ENCODE assay signal across 8 cellular contexts in the genomic region with DNA sequence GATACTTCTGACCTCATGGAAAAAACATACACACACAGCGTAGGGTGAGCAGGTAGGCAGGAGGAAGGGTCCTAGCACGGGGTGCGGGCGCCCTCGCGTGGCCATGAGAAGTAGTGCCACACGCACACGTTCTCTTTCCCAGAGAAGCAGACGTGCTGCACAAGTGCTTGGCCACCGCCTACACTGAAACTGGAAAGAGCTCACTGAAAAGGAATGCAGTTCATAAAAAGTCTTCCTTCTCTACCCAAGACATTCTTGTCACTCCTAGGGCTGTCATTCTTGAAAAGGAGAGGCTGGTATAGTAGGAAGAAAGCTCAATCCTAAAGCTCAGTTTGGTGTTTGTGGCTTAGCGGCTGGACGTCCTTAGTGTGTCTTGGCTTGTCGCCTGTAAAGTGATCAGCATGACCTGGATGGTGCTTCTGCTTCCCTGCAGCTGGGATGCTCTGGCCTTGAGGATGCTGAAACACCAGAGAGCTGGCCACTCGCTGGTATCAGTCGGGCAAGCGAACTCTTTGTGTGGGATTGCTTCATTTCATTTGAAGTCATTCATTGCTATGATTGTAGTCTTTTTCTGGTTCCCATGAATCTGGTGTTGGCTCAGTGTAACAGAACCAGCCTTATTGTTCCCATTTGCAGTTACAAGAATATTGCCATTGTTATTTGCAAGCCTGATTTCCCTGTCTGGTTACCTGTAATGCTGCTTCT.
DNase-seq lines count a peak whose midpoint lies in the region; ATAC-seq and TF ChIP-seq lines count a peak whose summit lies in the region.

No MANE protein-coding gene starts in this region.

- DNase-seq in NCI-H510A treated with DMSO at 0.1 percent for 48 hours (lab: John Stamatoyannopoulos, UW) (peak; percentile 57), NCI-H510A (lab: John Stamatoyannopoulos, UW) (no peak), HL-60 (ENCODE audit: low read depth in 1 of 2, low spot score in 1 of 2) (peak; percentile 25 to 46), RPMI7951 (ENCODE audit: low read depth) (peak; percentile 55), cardiac fibroblast (ENCODE audit: low read depth in 2 of 2) (peak; percentile 81 to 83), kidney tubule cell (ENCODE audit: low spot score) (peak; percentile 87)
- DNase-seq in stimulated activated CD8-positive, alpha-beta memory T cell treated with anti-CD3 and anti-CD28 coated beads, Interleukin-15, amount 100 ng/mL, for 24 hours (ENCODE audit: low read depth): peak; percentile 12

- peak; percentile 90 for ATAC-seq in GM21423 (IDR thresholded peaks at IDR 0.05; ENCODE audit: unreplicated experiment)

- H3K4me3 ChIP-seq in HL-60 (replicated peaks; ENCODE audit: insufficient read depth, low read length) (no peak overlapping the region), cardiac fibroblast (replicated peaks in 1 of 2; ENCODE audit: low read depth in 2 of 2, low read length in 2 of 2) (no peak overlapping the region)

- H3K27ac ChIP-seq in HL-60 (replicated peaks): no peak overlapping the region

- TF ChIP-seq CTCF in HL-60 (IDR thresholded peaks at IDR 0.05; ENCODE audit: insufficient read depth, low read length) (peak; percentile 90), cardiac fibroblast (IDR thresholded peaks at IDR 0.05; ENCODE audit: low read depth, low read length) (peak; percentile 95)

- no peaks in the 10 kb centered on the region for H3K27me3 ChIP-seq in HL-60 (ENCODE audit: insufficient read depth, poor library complexity, severe bottlenecking)
